Comparison of ENCODE assay signal across 2 cellular contexts in the genomic region with DNA sequence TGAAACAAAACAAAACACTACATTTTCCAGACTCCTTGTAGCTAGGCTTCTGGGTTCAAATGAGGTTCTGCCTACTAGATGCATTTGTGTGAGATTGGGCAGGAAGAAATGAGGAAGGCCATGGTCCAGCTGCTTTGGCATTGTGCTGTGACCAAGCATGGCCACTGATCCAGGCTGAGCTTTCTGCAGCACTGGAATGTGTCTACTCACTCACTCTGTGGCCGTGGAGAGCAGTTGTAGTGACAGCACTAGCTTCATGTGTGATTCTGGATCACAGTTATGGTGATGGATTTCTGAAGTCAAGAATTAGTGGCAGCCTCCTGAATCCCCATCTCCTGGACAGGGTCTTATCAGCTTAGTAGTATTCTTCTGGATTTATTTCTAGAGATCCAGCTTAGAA.
TF ChIP-seq lines count a peak whose summit lies in the region.

No MANE protein-coding gene starts in this region.

TF ChIP-seq in H1, 55 proteins besides CTCF, POLR2A, EP300 and RAD21 (continues in another document):
- TF ChIP-seq CBX8 (IDR thresholded peaks at IDR 0.05; ENCODE audit: borderline replicate concordance, low read depth, low read length) (no peak), NANOG (IDR thresholded peaks at IDR 0.05; ENCODE audit: insufficient read depth, low read depth, low read length, poor library complexity, severe bottlenecking) (no peak), MAFK (IDR thresholded peaks at IDR 0.05; ENCODE audit: low read depth, low read length) (no peak), TAF7 (optimal IDR thresholded peaks at IDR 0.05; ENCODE audit: borderline replicate concordance, low read depth, low read length) (no peak), SP2 (IDR thresholded peaks at IDR 0.05; ENCODE audit: low read length) (no peak), KDM5A (IDR thresholded peaks at IDR 0.05; ENCODE audit: low read length) (no peak), BCL11A (IDR thresholded peaks at IDR 0.05; ENCODE audit: low read depth in 2 of 2, low read length in 2 of 2) (no peak), RBBP5 (IDR thresholded peaks at IDR 0.05; ENCODE audit: borderline replicate concordance, low read depth, low read length) (no peak), FOSL1 (IDR thresholded peaks at IDR 0.05; ENCODE audit: insufficient read depth, low read depth, low read length) (no peak), SP4 (IDR thresholded peaks at IDR 0.05; ENCODE audit: low read length) (no peak), JUN (IDR thresholded peaks at IDR 0.05; ENCODE audit: low read depth, low read length) (no peak), KDM4A (IDR thresholded peaks at IDR 0.05; ENCODE audit: low read depth, low read length, severe bottlenecking) (no peak), ASH2L (IDR thresholded peaks at IDR 0.05; ENCODE audit: low read length) (no peak)
- TF ChIP-seq, protein P1, sequence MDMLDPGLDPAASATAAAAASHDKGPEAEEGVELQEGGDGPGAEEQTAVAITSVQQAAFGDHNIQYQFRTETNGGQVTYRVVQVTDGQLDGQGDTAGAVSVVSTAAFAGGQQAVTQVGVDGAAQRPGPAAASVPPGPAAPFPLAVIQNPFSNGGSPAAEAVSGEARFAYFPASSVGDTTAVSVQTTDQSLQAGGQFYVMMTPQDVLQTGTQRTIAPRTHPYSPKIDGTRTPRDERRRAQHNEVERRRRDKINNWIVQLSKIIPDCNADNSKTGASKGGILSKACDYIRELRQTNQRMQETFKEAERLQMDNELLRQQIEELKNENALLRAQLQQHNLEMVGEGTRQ (IDR thresholded peaks at IDR 0.05; ENCODE audit: low read length), result no peak
- TF ChIP-seq, protein P2, sequence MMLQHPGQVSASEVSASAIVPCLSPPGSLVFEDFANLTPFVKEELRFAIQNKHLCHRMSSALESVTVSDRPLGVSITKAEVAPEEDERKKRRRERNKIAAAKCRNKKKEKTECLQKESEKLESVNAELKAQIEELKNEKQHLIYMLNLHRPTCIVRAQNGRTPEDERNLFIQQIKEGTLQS (IDR thresholded peaks at IDR 0.05; ENCODE audit: insufficient read depth, low read depth, low read length), result no peak

TF ChIP-seq in GM23338, 12 proteins besides CTCF, POLR2A, EP300 and RAD21:
- no peak for TF ChIP-seq STAT1 (IDR thresholded peaks at IDR 0.05; ENCODE audit: unreplicated experiment)
- TF ChIP-seq ZNF331 (CRISPR knock-in tag; IDR thresholded peaks at IDR 0.05; ENCODE audit: low read depth), result no peak
- TF ChIP-seq CREB1 (CRISPR knock-in tag; IDR thresholded peaks at IDR 0.05; ENCODE audit: low read depth), result no peak
- TF ChIP-seq, protein P3, sequence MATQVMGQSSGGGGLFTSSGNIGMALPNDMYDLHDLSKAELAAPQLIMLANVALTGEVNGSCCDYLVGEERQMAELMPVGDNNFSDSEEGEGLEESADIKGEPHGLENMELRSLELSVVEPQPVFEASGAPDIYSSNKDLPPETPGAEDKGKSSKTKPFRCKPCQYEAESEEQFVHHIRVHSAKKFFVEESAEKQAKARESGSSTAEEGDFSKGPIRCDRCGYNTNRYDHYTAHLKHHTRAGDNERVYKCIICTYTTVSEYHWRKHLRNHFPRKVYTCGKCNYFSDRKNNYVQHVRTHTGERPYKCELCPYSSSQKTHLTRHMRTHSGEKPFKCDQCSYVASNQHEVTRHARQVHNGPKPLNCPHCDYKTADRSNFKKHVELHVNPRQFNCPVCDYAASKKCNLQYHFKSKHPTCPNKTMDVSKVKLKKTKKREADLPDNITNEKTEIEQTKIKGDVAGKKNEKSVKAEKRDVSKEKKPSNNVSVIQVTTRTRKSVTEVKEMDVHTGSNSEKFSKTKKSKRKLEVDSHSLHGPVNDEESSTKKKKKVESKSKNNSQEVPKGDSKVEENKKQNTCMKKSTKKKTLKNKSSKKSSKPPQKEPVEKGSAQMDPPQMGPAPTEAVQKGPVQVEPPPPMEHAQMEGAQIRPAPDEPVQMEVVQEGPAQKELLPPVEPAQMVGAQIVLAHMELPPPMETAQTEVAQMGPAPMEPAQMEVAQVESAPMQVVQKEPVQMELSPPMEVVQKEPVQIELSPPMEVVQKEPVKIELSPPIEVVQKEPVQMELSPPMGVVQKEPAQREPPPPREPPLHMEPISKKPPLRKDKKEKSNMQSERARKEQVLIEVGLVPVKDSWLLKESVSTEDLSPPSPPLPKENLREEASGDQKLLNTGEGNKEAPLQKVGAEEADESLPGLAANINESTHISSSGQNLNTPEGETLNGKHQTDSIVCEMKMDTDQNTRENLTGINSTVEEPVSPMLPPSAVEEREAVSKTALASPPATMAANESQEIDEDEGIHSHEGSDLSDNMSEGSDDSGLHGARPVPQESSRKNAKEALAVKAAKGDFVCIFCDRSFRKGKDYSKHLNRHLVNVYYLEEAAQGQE (IDR thresholded peaks at IDR 0.05; ENCODE audit: unreplicated experiment), result no peak
- TF ChIP-seq EZH2 (IDR thresholded peaks at IDR 0.05; ENCODE audit: low read depth, unreplicated experiment), result no peak
- TF ChIP-seq, protein P4, sequence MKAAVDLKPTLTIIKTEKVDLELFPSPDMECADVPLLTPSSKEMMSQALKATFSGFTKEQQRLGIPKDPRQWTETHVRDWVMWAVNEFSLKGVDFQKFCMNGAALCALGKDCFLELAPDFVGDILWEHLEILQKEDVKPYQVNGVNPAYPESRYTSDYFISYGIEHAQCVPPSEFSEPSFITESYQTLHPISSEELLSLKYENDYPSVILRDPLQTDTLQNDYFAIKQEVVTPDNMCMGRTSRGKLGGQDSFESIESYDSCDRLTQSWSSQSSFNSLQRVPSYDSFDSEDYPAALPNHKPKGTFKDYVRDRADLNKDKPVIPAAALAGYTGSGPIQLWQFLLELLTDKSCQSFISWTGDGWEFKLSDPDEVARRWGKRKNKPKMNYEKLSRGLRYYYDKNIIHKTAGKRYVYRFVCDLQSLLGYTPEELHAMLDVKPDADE (IDR thresholded peaks at IDR 0.05), result no peak
- no peak for TF ChIP-seq POLR2AphosphoS5 (IDR thresholded peaks at IDR 0.05; ENCODE audit: low read depth)
- no peak for TF ChIP-seq JUNB (IDR thresholded peaks at IDR 0.05; ENCODE audit: unreplicated experiment)
- TF ChIP-seq EZH2phosphoT487 (IDR thresholded peaks at IDR 0.05; ENCODE audit: unreplicated experiment), result no peak
- TF ChIP-seq ZNF114 (CRISPR knock-in tag; IDR thresholded peaks at IDR 0.05), result no peak
- TF ChIP-seq, protein P5, sequence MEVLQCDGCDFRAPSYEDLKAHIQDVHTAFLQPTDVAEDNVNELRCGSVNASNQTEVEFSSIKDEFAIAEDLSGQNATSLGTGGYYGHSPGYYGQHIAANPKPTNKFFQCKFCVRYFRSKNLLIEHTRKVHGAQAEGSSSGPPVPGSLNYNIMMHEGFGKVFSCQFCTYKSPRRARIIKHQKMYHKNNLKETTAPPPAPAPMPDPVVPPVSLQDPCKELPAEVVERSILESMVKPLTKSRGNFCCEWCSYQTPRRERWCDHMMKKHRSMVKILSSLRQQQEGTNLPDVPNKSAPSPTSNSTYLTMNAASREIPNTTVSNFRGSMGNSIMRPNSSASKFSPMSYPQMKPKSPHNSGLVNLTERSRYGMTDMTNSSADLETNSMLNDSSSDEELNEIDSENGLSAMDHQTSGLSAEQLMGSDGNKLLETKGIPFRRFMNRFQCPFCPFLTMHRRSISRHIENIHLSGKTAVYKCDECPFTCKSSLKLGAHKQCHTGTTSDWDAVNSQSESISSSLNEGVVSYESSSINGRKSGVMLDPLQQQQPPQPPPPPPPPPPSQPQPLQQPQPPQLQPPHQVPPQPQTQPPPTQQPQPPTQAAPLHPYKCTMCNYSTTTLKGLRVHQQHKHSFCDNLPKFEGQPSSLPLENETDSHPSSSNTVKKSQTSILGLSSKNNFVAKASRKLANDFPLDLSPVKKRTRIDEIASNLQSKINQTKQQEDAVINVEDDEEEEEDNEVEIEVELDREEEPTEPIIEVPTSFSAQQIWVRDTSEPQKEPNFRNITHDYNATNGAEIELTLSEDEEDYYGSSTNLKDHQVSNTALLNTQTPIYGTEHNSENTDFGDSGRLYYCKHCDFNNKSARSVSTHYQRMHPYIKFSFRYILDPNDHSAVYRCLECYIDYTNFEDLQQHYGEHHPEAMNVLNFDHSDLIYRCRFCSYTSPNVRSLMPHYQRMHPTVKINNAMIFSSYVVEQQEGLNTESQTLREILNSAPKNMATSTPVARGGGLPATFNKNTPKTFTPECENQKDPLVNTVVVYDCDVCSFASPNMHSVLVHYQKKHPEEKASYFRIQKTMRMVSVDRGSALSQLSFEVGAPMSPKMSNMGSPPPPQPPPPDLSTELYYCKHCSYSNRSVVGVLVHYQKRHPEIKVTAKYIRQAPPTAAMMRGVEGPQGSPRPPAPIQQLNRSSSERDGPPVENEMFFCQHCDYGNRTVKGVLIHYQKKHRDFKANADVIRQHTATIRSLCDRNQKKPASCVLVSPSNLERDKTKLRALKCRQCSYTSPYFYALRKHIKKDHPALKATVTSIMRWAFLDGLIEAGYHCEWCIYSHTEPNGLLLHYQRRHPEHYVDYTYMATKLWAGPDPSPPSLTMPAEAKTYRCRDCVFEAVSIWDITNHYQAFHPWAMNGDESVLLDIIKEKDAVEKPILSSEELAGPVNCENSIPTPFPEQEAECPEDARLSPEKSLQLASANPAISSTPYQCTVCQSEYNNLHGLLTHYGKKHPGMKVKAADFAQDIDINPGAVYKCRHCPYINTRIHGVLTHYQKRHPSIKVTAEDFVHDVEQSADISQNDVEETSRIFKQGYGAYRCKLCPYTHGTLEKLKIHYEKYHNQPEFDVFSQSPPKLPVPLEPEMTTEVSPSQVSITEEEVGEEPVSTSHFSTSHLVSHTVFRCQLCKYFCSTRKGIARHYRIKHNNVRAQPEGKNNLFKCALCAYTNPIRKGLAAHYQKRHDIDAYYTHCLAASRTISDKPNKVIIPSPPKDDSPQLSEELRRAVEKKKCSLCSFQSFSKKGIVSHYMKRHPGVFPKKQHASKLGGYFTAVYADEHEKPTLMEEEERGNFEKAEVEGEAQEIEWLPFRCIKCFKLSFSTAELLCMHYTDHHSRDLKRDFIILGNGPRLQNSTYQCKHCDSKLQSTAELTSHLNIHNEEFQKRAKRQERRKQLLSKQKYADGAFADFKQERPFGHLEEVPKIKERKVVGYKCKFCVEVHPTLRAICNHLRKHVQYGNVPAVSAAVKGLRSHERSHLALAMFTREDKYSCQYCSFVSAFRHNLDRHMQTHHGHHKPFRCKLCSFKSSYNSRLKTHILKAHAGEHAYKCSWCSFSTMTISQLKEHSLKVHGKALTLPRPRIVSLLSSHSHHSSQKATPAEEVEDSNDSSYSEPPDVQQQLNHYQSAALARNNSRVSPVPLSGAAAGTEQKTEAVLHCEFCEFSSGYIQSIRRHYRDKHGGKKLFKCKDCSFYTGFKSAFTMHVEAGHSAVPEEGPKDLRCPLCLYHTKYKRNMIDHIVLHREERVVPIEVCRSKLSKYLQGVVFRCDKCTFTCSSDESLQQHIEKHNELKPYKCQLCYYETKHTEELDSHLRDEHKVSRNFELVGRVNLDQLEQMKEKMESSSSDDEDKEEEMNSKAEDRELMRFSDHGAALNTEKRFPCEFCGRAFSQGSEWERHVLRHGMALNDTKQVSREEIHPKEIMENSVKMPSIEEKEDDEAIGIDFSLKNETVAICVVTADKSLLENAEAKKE (CRISPR knock-in tag; IDR thresholded peaks at IDR 0.05), result no peak
- no peak for TF ChIP-seq NANOG (IDR thresholded peaks at IDR 0.05; ENCODE audit: borderline replicate concordance)
